Comparison of ENCODE assay signal across 14 cellular contexts in genomic region chr6:148885154-148885870, GRCh38.
DNase-seq lines count a peak whose midpoint lies in the region; ATAC-seq and FAIRE-seq lines count a peak whose summit lies in the region.
"Had no signal": no experiment of that assay in that cellular context is flagged by ENCODE, and none has a peak within 500 bp of the region (broad histone marks: within the 10 kb centered on the region; RNA-seq: fewer than 3 reads in every experiment).

No MANE protein-coding gene starts in this region.

- DNase-seq in AG08395 (ENCODE audit: low spot score) = peak; percentile 50
- peak; percentile 34 for DNase-seq in HTR-8/SVneo (ENCODE audit: insufficient read length, low spot score)
- peak; percentile 40 for DNase-seq in adipocyte (ENCODE audit: low read depth)
- DNase-seq in hepatic stellate cell (ENCODE audit: low spot score) = peak; percentile 59
- DNase-seq in activated T-cell treated with anti-CD3 and anti-CD28 coated beads for 4 hours = no peak
- no peak for DNase-seq in Kasumi-1 (lab: John Stamatoyannopoulos, UW)
- DNase-seq in DMS53 treated with DMSO at 0.1 percent for 48 hours (lab: John Stamatoyannopoulos, UW; ENCODE audit: unreplicated experiment) = no peak
- DNase-seq: activated CD4-positive, alpha-beta T cell treated with anti-CD3 and anti-CD28 coated beads for 1 hour; BE2C; H7; heart right ventricle had no signal

- H3K36me3 ChIP-seq in adipocyte (ENCODE audit: control insufficient read depth, insufficient read depth, low read length, severe bottlenecking) = no peaks in the 10 kb centered on the region
- H3K36me3 ChIP-seq: BE2C, heart right ventricle had no signal

- no peak for FAIRE-seq in HTR-8/SVneo (lab: Jason Lieb, UNC)

- H3K27me3 ChIP-seq in adipocyte (replicated peaks; ENCODE audit: control insufficient read depth, insufficient read depth, low read length) = no peaks in the 10 kb centered on the region
- H3K27me3 ChIP-seq: heart right ventricle had no signal

- H3K9ac ChIP-seq in adipocyte (ENCODE audit: low read length) = no peak overlapping the region
- H3K9ac ChIP-seq: KMS-11 had no signal

- no peak for ATAC-seq in HG02852 (IDR thresholded peaks at IDR 0.05; ENCODE audit: unreplicated experiment)
- ATAC-seq: heart right ventricle had no signal

- no peak overlapping the region for H3K4me3 ChIP-seq in adipocyte (ENCODE audit: low read length)
- H3K4me3 ChIP-seq: heart right ventricle, lung had no signal

- no peaks in the 10 kb centered on the region for H3K9me3 ChIP-seq in adipocyte (ENCODE audit: control insufficient read depth, low read length)
- H3K9me3 ChIP-seq: BE2C, heart right ventricle had no signal

- H3K4me1 ChIP-seq in adipocyte (ENCODE audit: control insufficient read depth, insufficient read depth, low read length) = peaks cover 34% of the 10 kb centered on the region
- H3K4me1 ChIP-seq: BE2C had no signal

Comparison
In these comparisons a context has a peak if more than half of its experiments do, and no peak if none do; other contexts are left out.
1. DNase-seq: peak in AG08395 (single experiment), HTR-8/SVneo (single experiment), adipocyte (single experiment) and hepatic stellate cell (single experiment); none in activated T-cell treated with anti-CD3 and anti-CD28 coated beads for 4 hours (single experiment), Kasumi-1 (0 of 2) and DMS53 treated with DMSO at 0.1 percent for 48 hours (single experiment).